ENCODE assay signal across 16 cellular contexts in the genomic region with DNA sequence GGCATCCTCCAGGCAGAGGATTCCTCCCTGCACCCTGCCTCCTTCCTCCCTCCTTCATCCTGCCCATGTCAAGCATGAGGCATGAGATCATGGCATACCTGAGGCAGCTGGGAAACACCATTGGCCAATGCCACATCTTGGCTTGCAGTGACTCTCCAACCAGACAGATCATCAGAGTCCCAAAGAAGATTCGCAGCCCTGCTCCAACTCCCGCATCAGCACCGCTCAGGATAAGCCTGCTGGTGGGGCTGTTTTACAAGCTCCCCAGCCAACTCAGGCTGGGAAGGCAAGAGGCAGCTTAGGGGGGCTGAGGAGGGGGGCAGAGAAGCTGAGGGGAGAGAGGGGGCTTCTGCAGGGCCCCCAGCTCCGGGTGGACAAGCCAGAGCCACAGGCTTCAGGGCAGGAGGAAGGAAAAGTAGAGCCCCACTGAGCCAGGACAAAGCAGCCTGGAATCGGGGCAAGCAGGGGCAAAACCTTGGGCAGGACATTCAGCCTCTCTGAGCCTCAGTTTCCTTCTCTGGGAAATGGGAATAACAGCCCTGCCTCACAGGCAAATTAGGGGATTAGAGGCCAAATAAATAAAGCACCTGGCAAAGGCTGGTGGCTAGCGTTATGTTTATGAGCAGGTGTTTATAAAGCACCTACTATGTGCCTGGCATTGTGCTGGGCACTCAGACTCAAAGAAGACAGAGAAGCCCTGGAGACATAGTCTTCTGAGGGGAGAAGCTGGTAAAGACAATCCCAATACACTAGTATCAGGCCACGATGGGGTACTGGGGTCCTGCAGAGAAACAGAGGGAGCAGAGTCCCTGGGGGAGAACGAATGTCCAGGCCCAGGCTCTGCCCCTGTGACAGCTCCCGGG.
DNase-seq lines count a peak whose midpoint lies in the region; ATAC-seq and TF ChIP-seq lines count a peak whose summit lies in the region.
"Had no signal": no experiment of that assay in that cellular context is flagged by ENCODE, and none has a peak within 500 bp of the region (broad histone marks: within the 10 kb centered on the region; RNA-seq: fewer than 3 reads in every experiment).

No MANE protein-coding gene starts in this region.

- CTCF ChIA-PET in AG04450 (lab: Charles Lee), result no interaction called here

- H3K27me3 ChIP-seq in AG04450 (ENCODE audit: control insufficient read depth, insufficient read depth, low read length), result peaks cover 36% of the 10 kb centered on the region
- H3K27me3 ChIP-seq: uterus had no signal

- DNase-seq in AG04450 (ENCODE audit: low read depth, low spot score) (no peak), ELF-1 (ENCODE audit: low read depth, low spot score) (peak; percentile 84), OCI-M1 (lab: John Stamatoyannopoulos, UW) (peak; percentile 11), glomerular visceral epithelial cell (ENCODE audit: extremely low spot score) (peak; percentile 9), hepatic stellate cell (ENCODE audit: low spot score) (no peak), NCI-H1048 (lab: John Stamatoyannopoulos, UW) (no peak)
- DNase-seq: activated CD4-positive, CD25-positive, alpha-beta regulatory T cell; NCI-H2171 treated with DMSO at 0.1 percent for 48 hours; PC-3; stimulated activated naive B cell treated with anti-CD40 and anti-IgM and Interleukin-4, amounts not matched to agents 10 μg/mL and 1 μg/mL and 100 μg/mL, for 72 hours; SW 1271; uterus had no signal

- H3K9me3 ChIP-seq in AG04450 (ENCODE audit: control insufficient read depth, insufficient read depth, low read length), result peaks cover 3% of the 10 kb centered on the region; the same call in 1 of the 2 replicates
- H3K9me3 ChIP-seq: uterus had no signal

- TF ChIP-seq CTCF in AG04450 (IDR thresholded peaks at IDR 0.05; ENCODE audit: low read depth, low read length), result 0 out of 2 replicates have a peak, but pooled peaks have one; percentile 12

- no peak overlapping the region for H3K4me3 ChIP-seq in AG04450 (ENCODE audit: low read depth, low read length)
- H3K4me3 ChIP-seq: uterus had no signal

- POLR2A ChIA-PET in AG04450 (lab: Yijun Ruan, JAX), result no interaction called here

- ATAC-seq in HG02884 (IDR thresholded peaks at IDR 0.05; ENCODE audit: unreplicated experiment) (no peak), GM21390 (IDR thresholded peaks at IDR 0.05; ENCODE audit: unreplicated experiment) (no peak)
- ATAC-seq: natural killer cell treated with Interleukin-12 subunit alpha and Interleukin-12 subunit beta and Interleukin-15 and Interleukin-18, amount 100 ng/mL, for 72 hours; PC-3; stimulated activated naive B cell treated with anti-CD40 and anti-IgM and Interleukin-4, amounts not matched to agents 10 μg/mL and 1 μg/mL and 100 μg/mL, for 72 hours had no signal

- no peak overlapping the region for H3K27ac ChIP-seq in AG04450 (ENCODE audit: low read depth, low read length)
- H3K27ac ChIP-seq: epithelial cell of prostate, uterus had no signal

Comparison
In these comparisons a context has a peak if more than half of its experiments do, and no peak if none do; other contexts are left out.
1. DNase-seq: peak in ELF-1 (single experiment), OCI-M1 (single experiment) and glomerular visceral epithelial cell (single experiment); none in AG04450 (single experiment), hepatic stellate cell (single experiment) and NCI-H1048 (single experiment).